In the genomic region with DNA sequence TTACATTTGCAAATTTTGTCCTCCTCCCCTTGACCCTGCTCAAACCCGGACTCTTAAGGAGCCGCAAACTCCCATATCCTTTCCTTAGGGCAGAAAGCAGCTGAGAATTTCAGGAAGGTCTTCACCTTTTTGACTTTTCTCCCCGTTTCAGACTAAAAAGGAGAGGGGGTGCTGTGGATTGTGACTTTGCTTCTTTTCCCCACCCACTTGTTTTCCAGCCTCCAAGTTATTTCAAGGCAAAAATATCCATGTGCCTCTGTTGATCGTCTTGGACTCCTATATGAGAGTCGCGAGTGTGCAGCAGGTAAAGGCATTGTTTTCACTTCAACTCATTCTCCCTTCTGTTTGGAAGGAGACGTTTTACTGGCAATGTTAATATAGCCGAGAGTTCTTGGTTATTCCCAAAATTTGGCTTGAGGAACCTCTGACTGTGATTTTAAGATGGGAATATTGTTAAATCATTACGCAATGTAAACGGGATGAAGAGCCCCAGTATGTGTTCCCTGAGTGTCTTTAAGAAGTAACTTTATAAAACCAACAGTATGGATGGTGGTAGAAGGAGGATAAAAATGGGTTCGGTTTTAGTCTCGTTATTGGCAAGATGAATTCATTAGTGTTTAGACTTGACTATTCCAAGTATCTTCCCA, we compare ENCODE assay signal across 8 cellular contexts. TPM values are rescaled to one million over a fixed set of nuclear protein-coding genes. Genes with fewer than 3 reads are reported as not detected.
DNase-seq lines count a peak whose midpoint lies in the region; ATAC-seq and TF ChIP-seq lines count a peak whose summit lies in the region.

No MANE protein-coding gene starts in this region.

- DNase-seq in activated T-cell treated with anti-CD3 and anti-CD28 coated beads, Interleukin-2, amount 50 U/mL, for 4 hours, result no peak
- DNase-seq in activated T-cell treated with anti-CD3 and anti-CD28 coated beads for 4 hours, result no peak
- peak; percentile 6 for DNase-seq in cerebellum (ENCODE audit: low spot score)
- no peak for DNase-seq in memory B cell (ENCODE audit: low spot score in 2 of 2)
- no peak for DNase-seq in upper lobe of left lung
- no peak for DNase-seq in activated effector memory CD4-positive, alpha-beta T cell treated with Interleukin-2 at 50 U/mL for 16 hours
- DNase-seq in activated naive CD4-positive, alpha-beta T cell treated with anti-CD3 and anti-CD28 coated beads, Interleukin-2, amount 50 U/mL, for 16 hours, result no peak
- no peak for DNase-seq in LoVo (ENCODE audit: low spot score)

- TF ChIP-seq POLR2A in upper lobe of left lung (IDR thresholded peaks at IDR 0.05), result no peak

- no peaks in the 10 kb centered on the region for H3K36me3 ChIP-seq in upper lobe of left lung

- H3K9me3 ChIP-seq in upper lobe of left lung, result no peaks in the 10 kb centered on the region

- peak overlapping the region; percentile 97 for H3K27ac Mint-ChIP-seq in memory B cell

- H3K36me3 Mint-ChIP-seq in activated T-cell treated with anti-CD3 and anti-CD28 coated beads, Interleukin-2, amount 50 U/mL, for 4 hours (ENCODE audit: insufficient read depth), result no peaks in the 10 kb centered on the region
- peaks cover 9% of the 10 kb centered on the region for H3K36me3 Mint-ChIP-seq in memory B cell

- H3K27me3 ChIP-seq in upper lobe of left lung, result no peaks in the 10 kb centered on the region

- 39 to 44% methylated on average over 12 of the region's 12 CpGs for WGBS in upper lobe of left lung, 2 donors

- H3K4me1 Mint-ChIP-seq in activated T-cell treated with anti-CD3 and anti-CD28 coated beads, Interleukin-2, amount 50 U/mL, for 4 hours (ENCODE audit: low read depth), result peaks cover 15% of the 10 kb centered on the region
- peaks cover 39% of the 10 kb centered on the region for H3K4me1 Mint-ChIP-seq in memory B cell

- peak overlapping the region in 3 of 4 donors; percentile 51 to 71 (median 61) for H3K4me3 ChIP-seq in upper lobe of left lung

- H3K4me3 Mint-ChIP-seq in activated T-cell treated with anti-CD3 and anti-CD28 coated beads, Interleukin-2, amount 50 U/mL, for 4 hours, result peak overlapping the region; percentile 40
- H3K4me3 Mint-ChIP-seq in memory B cell, result peak overlapping the region; percentile 96

- TF ChIP-seq EP300 in upper lobe of left lung (IDR thresholded peaks at IDR 0.05), result no peak

- peaks cover 0 to 4% (median 2%) of the 10 kb centered on the region in 4 donors for H3K4me1 ChIP-seq in upper lobe of left lung

- no peak for ATAC-seq in activated T-cell treated with anti-CD3 and anti-CD28 coated beads, Interleukin-2, amount 50 U/mL, for 4 hours
- no peak for ATAC-seq in memory B cell (ENCODE audit: low read depth)
- ATAC-seq in upper lobe of left lung (ENCODE audit: low FRiP score in 2 of 2), result no peak

- peaks cover 32% of the 10 kb centered on the region for H3K27me3 Mint-ChIP-seq in activated T-cell treated with anti-CD3 and anti-CD28 coated beads, Interleukin-2, amount 50 U/mL, for 4 hours (ENCODE audit: low read depth)
- H3K27me3 Mint-ChIP-seq in memory B cell, result no peaks in the 10 kb centered on the region

- no peaks in the 10 kb centered on the region for H3K9me3 Mint-ChIP-seq in activated T-cell treated with anti-CD3 and anti-CD28 coated beads, Interleukin-2, amount 50 U/mL, for 4 hours
- no peaks in the 10 kb centered on the region for H3K9me3 Mint-ChIP-seq in memory B cell

- H3K27ac ChIP-seq in upper lobe of left lung, result peak overlapping the region; percentile 92 to 99 (median 97)

- no peak for TF ChIP-seq CTCF in upper lobe of left lung (IDR thresholded peaks at IDR 0.05)

RNA-seq across cellular contexts. Expression of a gene that starts 0.7 kb away (rescaled TPM):
- total RNA-seq in activated T-cell treated with anti-CD3 and anti-CD28 coated beads, Interleukin-2, amount 50 U/mL, for 4 hours, result under 1 TPM; 0.16 to 0.21 (median 0.20) TPM
- total RNA-seq in cerebellum (10.7 TPM), upper lobe of left lung (100 to 1,000 TPM; 232 to 719 (median 390) TPM)

Comparison
In these comparisons a context has a peak if more than half of its experiments do, and no peak if none do; other contexts are left out.
1. RNA of a gene that starts 0.7 kb away (total RNA-seq): 232 to 719 TPM in upper lobe of left lung; 10.7 TPM in cerebellum (single experiment) and 0.16 to 0.21 TPM in activated T-cell treated with anti-CD3 and anti-CD28 coated beads, Interleukin-2, amount 50 U/mL, for 4 hours; every median in the first group is over 10 times any median in the second.